8 cellular contexts compared by ENCODE assay signal in the genomic region with DNA sequence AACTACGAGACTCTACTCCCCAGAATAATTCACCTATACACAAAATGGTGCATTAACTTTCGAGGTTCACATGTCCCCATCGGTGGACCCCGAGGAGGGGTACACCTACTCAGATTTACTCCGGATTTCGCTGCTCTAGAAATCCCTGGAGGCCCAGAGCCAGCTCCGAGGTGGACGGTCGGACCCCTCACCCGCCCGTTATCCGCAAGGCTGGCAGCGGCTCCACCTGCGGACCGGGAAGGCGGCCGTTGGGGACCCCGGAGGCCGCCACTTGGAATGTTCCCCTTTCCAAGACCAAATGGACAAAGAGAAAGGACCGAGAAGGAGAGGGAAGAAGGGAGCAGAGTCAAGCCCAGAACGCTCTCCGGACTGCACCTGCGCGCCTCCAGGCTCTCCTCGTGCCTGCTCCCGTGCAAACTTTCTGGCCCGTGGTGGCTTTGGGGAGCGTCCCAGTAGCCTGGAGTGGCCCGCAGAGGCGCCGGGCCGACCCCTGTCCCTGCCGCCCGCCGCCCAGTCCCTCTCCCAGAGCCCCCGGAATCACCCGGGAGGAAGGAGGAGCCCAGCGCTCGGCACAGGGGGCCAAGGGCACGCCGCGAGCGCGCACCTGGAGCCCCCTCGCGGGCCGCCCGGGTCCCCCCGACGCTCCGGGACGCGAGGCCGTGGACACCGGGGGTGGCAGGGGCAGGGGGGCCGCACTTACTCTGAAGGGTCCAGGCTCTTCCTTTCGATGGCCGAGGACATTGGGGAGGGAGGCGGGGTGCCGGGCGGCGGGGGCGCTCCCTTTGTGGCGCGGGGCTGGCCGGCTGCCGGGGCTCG. TPM values are rescaled to one million over a fixed set of nuclear protein-coding genes. Genes with fewer than 3 reads are reported as not detected.
DNase-seq lines count a peak whose midpoint lies in the region; ATAC-seq and TF ChIP-seq lines count a peak whose summit lies in the region.

No MANE protein-coding gene starts in this region.

- H3K4me3 ChIP-seq in cardiac fibroblast (replicated peaks in 1 of 2; ENCODE audit: low read depth in 2 of 2, low read length in 2 of 2), result peak overlapping the region; percentile 37 to 60

- no peak overlapping the region for H3K27ac Mint-ChIP-seq in mesothelial cell of epicardium

- no peaks in the 10 kb centered on the region for H3K36me3 Mint-ChIP-seq in mesothelial cell of epicardium

- H3K9me3 Mint-ChIP-seq in mesothelial cell of epicardium, result no peaks in the 10 kb centered on the region

- peaks cover 16% of the 10 kb centered on the region for H3K4me1 Mint-ChIP-seq in mesothelial cell of epicardium

- TF ChIP-seq CTCF in cardiac fibroblast (IDR thresholded peaks at IDR 0.05; ENCODE audit: low read depth, low read length) (no peak), mesothelial cell of epicardium (IDR thresholded peaks at IDR 0.05; ENCODE audit: unreplicated experiment) (no peak)

- peaks cover 81% of the 10 kb centered on the region for H3K27me3 Mint-ChIP-seq in mesothelial cell of epicardium (ENCODE audit: low read depth)

- ATAC-seq in HG02798 (IDR thresholded peaks at IDR 0.05; ENCODE audit: poor library complexity, unreplicated experiment) (peak; percentile 16), HG03135 (IDR thresholded peaks at IDR 0.05; ENCODE audit: unreplicated experiment) (no peak), HG03521 (IDR thresholded peaks at IDR 0.05; ENCODE audit: unreplicated experiment) (no peak)

- H3K4me3 Mint-ChIP-seq in mesothelial cell of epicardium, result peak overlapping the region; percentile 66

- DNase-seq in D341Med (ENCODE audit: low spot score) (peak; percentile 56), cardiac fibroblast (ENCODE audit: low read depth in 2 of 2) (no peak), mesothelial cell of epicardium (ENCODE audit: low spot score in 2 of 2, unreplicated experiment in 2 of 2) (no peak), DMS153 (lab: John Stamatoyannopoulos, UW) (no peak), NCI-H2196 treated with DMSO at 0.1 percent for 48 hours (lab: John Stamatoyannopoulos, UW; ENCODE audit: unreplicated experiment) (no peak)

RNA-seq across cellular contexts. Expression of a gene that starts 23.0 kb away (rescaled TPM):
- total RNA-seq in mesothelial cell of epicardium, result 2.9 to 4.5 TPM (median 3.9 TPM) in 3 replicates
